8 cellular contexts compared by ENCODE assay signal in the genomic region with DNA sequence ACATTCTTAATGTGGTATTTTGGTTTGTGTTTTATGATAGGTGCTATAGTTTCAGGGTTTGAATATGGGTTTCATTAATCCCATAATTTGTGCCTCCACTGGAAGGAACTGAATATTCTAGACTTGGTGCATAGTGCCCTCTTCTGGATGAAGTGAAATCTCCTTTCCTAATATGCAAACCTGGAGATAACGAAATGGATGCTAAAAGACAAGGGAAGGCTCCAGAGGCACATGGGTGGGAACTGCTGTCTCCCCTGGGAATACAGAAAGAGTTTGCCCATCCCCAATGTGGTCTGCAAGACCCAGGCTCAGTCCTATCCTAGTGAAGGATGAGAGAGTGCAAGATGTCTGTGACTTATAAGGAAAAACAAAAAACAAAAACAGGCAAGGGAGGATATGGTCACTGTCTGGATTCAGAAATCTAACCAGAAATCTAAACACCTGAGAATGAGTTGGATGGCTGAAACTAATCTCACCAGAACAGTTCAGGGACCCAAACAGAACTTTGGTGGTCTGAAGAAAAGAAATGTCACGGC.
A peak's percentile ranks its signal among the peaks of the same experiment; 100 is the strongest.
DNase-seq lines count a peak whose midpoint lies in the region; ATAC-seq and TF ChIP-seq lines count a peak whose summit lies in the region.

No MANE protein-coding gene starts in this region.

- peak overlapping the region in 2 of 11 experiments; percentile 19 to 53; a peak in 4 of 22 replicates for H3K9ac ChIP-seq in BLaER1 treated with 17β-estradiol and CSF1 and Interleukin-3, amounts not matched to agents 10 nM and 100 nM

- in situ Hi-C loops in transverse colon (cut with MboI; ENCODE audit: low pct_ligation_motif_present in 1 of 4, low pct_unique_long_range_greater_than_20kb in 1 of 4, low sequenced_read_pairs in 3 of 4), result no loop called here

- peak overlapping the region in 8 of 11 experiments; percentile 27 to 80 (median 66); a peak in 15 of 22 replicates for H3K4me2 ChIP-seq in BLaER1 treated with 17β-estradiol and CSF1 and Interleukin-3, amounts not matched to agents 10 nM and 100 nM

- H3K27me3 ChIP-seq in BLaER1 treated with 17β-estradiol and CSF1 and Interleukin-3, amounts not matched to agents 10 nM and 100 nM, result no peaks in the 10 kb centered on the region
- H3K27me3 ChIP-seq in transverse colon, result no peaks in the 10 kb centered on the region

- peak; percentile 54 for DNase-seq in NCI-H146 treated with DMSO at 0.1 percent for 48 hours (lab: John Stamatoyannopoulos, UW; ENCODE audit: unreplicated experiment)
- peak; percentile 16 for DNase-seq in SKM-1 treated with dmso at 0.1 percent for 144 hours (lab: John Stamatoyannopoulos, UW; ENCODE audit: unreplicated experiment)
- DNase-seq in globus pallidus (ENCODE audit: low spot score), result peak; percentile 15
- DNase-seq in transverse colon, result no peak
- no peak for DNase-seq in activated gamma-delta T cell (lab: John Stamatoyannopoulos, UW)
- no peak for DNase-seq in GOT3 (lab: John Stamatoyannopoulos, UW)

- peak overlapping the region in 4 of 11 experiments; percentile 34 to 60 (median 48); a peak in 7 of 22 replicates for H3K27ac ChIP-seq in BLaER1 treated with 17β-estradiol and CSF1 and Interleukin-3, amounts not matched to agents 10 nM and 100 nM
- no peak overlapping the region for H3K27ac ChIP-seq in transverse colon

- ATAC-seq in GM19463 (IDR thresholded peaks at IDR 0.05; ENCODE audit: unreplicated experiment), result peak; percentile 57

- TF ChIP-seq CTCF in transverse colon (IDR thresholded peaks at IDR 0.05), result peak in 3 of 5 experiments; percentile 28 to 41 (median 32)

- H4K20me1 ChIP-seq in BLaER1 treated with 17β-estradiol and CSF1 and Interleukin-3, amounts not matched to agents 10 nM and 100 nM, result peaks cover 0 to 3% (median 0%) of the 10 kb centered on the region in 11 experiments; a peak in 1 of 22 replicates

- intact Hi-C loops in transverse colon (cut with DNase I; ENCODE audit: low total_unique reads), result no loop called here

- H3K36me3 ChIP-seq in BLaER1 treated with 17β-estradiol and CSF1 and Interleukin-3, amounts not matched to agents 10 nM and 100 nM, result peaks cover 0 to 12% (median 0%) of the 10 kb centered on the region in 11 experiments; a peak in 2 of 22 replicates
- H3K36me3 ChIP-seq in transverse colon, result no peaks in the 10 kb centered on the region

- WGBS in transverse colon (ENCODE audit: low coverage in 1 of 2), 2 donors, result 13 to 49% methylated on average over 1 to 2 of the region's 2 CpGs

- no peak overlapping the region for H3K4me3 ChIP-seq in BLaER1 treated with 17β-estradiol and CSF1 and Interleukin-3, amounts not matched to agents 10 nM and 100 nM
- H3K4me3 ChIP-seq in transverse colon, result no peak overlapping the region

- peaks cover 39 to 69% (median 60%) of the 10 kb centered on the region in 10 experiments for H3K4me1 ChIP-seq in BLaER1 treated with 17β-estradiol and CSF1 and Interleukin-3, amounts not matched to agents 10 nM and 100 nM
- no peaks in the 10 kb centered on the region for H3K4me1 ChIP-seq in transverse colon

- no peak for TF ChIP-seq EP300 in transverse colon (IDR thresholded peaks at IDR 0.05; ENCODE audit: low read depth)

- TF ChIP-seq POLR2A in transverse colon (IDR thresholded peaks at IDR 0.05), result no peak

- peaks cover 9 to 23% (median 20%) of the 10 kb centered on the region in 11 experiments; a peak in 18 of 22 replicates for H3K9me3 ChIP-seq in BLaER1 treated with 17β-estradiol and CSF1 and Interleukin-3, amounts not matched to agents 10 nM and 100 nM (replicated peaks in 1 of 11)
- H3K9me3 ChIP-seq in transverse colon, result no peaks in the 10 kb centered on the region

Comparison
In these comparisons a context has a peak if more than half of its experiments do, and no peak if none do; other contexts are left out.
1. DNase-seq: peak in NCI-H146 treated with DMSO at 0.1 percent for 48 hours (single experiment), SKM-1 treated with dmso at 0.1 percent for 144 hours (single experiment) and globus pallidus (single experiment); none in transverse colon (single experiment), activated gamma-delta T cell (single experiment) and GOT3 (single experiment).